In the genomic region with DNA sequence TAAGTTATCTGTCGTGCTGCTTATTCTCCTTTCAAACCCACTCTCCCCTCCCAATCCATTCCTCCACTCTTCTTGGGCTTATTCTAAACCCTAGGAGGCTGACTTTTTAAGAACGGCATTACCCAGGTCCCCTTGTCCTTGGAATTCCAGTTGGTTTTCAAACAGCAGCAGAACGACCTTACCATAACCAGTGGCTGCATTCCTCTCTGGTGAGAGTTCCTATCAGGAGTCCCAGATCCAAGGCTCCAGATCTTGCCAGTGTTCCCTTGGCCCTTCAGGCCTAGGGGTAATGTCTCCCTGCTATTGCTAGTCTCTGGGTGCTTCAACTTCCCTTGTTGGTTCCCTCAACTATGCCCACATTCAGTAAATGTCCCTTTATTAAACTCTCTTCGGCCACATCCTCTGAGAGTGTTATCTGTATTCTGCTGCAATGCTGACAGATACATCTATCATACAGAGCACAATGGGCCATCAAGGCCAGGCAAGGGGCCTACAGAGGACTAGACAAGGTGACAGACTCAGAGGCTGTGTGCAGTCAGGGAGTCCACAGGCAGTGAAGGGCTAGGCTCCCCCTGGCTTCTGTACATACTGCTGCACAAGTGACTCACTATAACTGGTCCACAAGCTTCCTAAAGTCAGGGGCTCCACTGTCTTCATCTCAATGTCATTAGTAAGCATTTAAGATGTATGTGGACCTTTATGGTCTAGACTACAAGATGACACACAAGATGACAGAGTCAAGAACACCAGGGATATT, we compare ENCODE assay signal across 10 cellular contexts. TPM values are rescaled to one million over a fixed set of nuclear protein-coding genes. Genes with fewer than 3 reads are reported as not detected.
A peak's percentile ranks its signal among the peaks of the same experiment; 100 is the strongest.
DNase-seq lines count a peak whose midpoint lies in the region; ATAC-seq and TF ChIP-seq lines count a peak whose summit lies in the region.
"Had no signal": no experiment of that assay in that cellular context is flagged by ENCODE, and none has a peak within 500 bp of the region (broad histone marks: within the 10 kb centered on the region; RNA-seq: fewer than 3 reads in every experiment).

No MANE protein-coding gene starts in this region.

- no peaks in the 10 kb centered on the region for H3K27me3 ChIP-seq in PC-3 (ENCODE audit: low read length)

- peaks cover 12% of the 10 kb centered on the region for H3K4me1 ChIP-seq in PC-3 (ENCODE audit: insufficient read depth, low read length)

- no TSS peak for BruUV-seq in PC-3 (replicated peaks; lab: Mats Ljungman, UMichigan)

- intact Hi-C loops in PC-3 (cut with micrococcal nuclease): no loop called here

- peaks cover 5% of the 10 kb centered on the region; the same call in 1 of the 2 replicates for H4K20me1 ChIP-seq in PC-3 (ENCODE audit: low read length)

- H2AFZ ChIP-seq in PC-3 (ENCODE audit: low read length): no peak overlapping the region

- POLR2A ChIA-PET in PC-3 (lab: Charles Lee; ENCODE audit: unreplicated experiment): no interaction called here

- CTCF ChIA-PET in PC-3 (lab: Charles Lee): interaction anchor here (0.7 kb wide), 1 partner anchor 1007 kb away, joined by 3 read pairs; no protein-coding TSS in a partner anchor

- DNase-seq in EH (ENCODE audit: low read depth) (peak; percentile 78), PC-3 (peak; percentile 30), foreskin fibroblast (peak in 1 of 2 donors; percentile 62), substantia nigra (lab: John Stamatoyannopoulos, UW) (no peak), NCI-H748 treated with DMSO at 0.1 percent for 48 hours (lab: John Stamatoyannopoulos, UW) (no peak), T-helper 1 cell (no peak)

- H3K9me3 ChIP-seq in PC-3 (ENCODE audit: low read length): no peaks in the 10 kb centered on the region

- no peaks in the 10 kb centered on the region for H3F3A ChIP-seq in PC-3 (ENCODE audit: low read length, unreplicated experiment)

- 0 out of 2 replicates have a peak overlapping the region, but pooled peaks have one; percentile 11 for H3K27ac ChIP-seq in 22Rv1
- no peak overlapping the region for H3K27ac ChIP-seq in PC-3 (ENCODE audit: low read length)
- H3K27ac ChIP-seq in substantia nigra (ENCODE audit: low read depth, low read length, poor library complexity, severe bottlenecking): no peak overlapping the region
- H3K27ac ChIP-seq: skin epidermis had no signal

- 0 out of 2 replicates have a peak, but pooled peaks have one; percentile 6 for TF ChIP-seq CTCF in 22Rv1 (IDR thresholded peaks at IDR 0.05)
- TF ChIP-seq CTCF in PC-3 (conservative IDR thresholded peaks at IDR 0.05; ENCODE audit: low read depth, low read length): 0 out of 2 replicates have a peak, but pooled peaks have one; percentile 12
- peak; percentile 34 for TF ChIP-seq CTCF in foreskin fibroblast (IDR thresholded peaks at IDR 0.05; ENCODE audit: low read depth, low read length)

- H3K9ac ChIP-seq in PC-3 (ENCODE audit: low read length): no peak overlapping the region

- H3K9me2 ChIP-seq in PC-3 (replicated peaks; ENCODE audit: low read length): no peaks in the 10 kb centered on the region

- no peak overlapping the region for H3K4me2 ChIP-seq in PC-3 (ENCODE audit: low read length)

- H3K79me2 ChIP-seq in PC-3 (ENCODE audit: low read length): no peaks in the 10 kb centered on the region

- ATAC-seq in PC-3 (peak; percentile 57), HG03097 (IDR thresholded peaks at IDR 0.05; ENCODE audit: low FRiP score, unreplicated experiment) (no peak)

- H3K4me3 ChIP-seq in PC-3 (ENCODE audit: low read length) (no peak overlapping the region), foreskin fibroblast (ENCODE audit: low read depth in 1 of 2, low read length in 2 of 2) (no peak overlapping the region)
- H3K4me3 ChIP-seq: skin epidermis had no signal

- no peaks in the 10 kb centered on the region for H3K36me3 ChIP-seq in PC-3 (ENCODE audit: low read depth, low read length)

RNA-seq across cellular contexts. Expression of gene LYSMD2, which starts 10.1 kb away (rescaled TPM):
- total RNA-seq in PC-3 (2014; rRNA removed): 5.2 and 6.0 TPM in 2 replicates

RNA-seq across cellular contexts. Expression of gene TMOD2, which starts 24.1 kb away (rescaled TPM):
- total RNA-seq in PC-3 (2014; rRNA removed): 0.95 and 1.4 TPM in 2 replicates

RNA-seq across cellular contexts. Expression of gene SCG3, which starts 46.0 kb away (rescaled TPM):
- total RNA-seq in PC-3 (2014; rRNA removed): not detected in 2 replicates
- total RNA-seq: T-helper 2 cell treated with Interferon-gamma antibody and Interleukin-4, amounts not matched to agents 100 ng/mL and 5 ng/mL, for 36 hours had no signal

Comparison
In these comparisons a context has a peak if more than half of its experiments do, and no peak if none do; other contexts are left out.
1. DNase-seq: peak in EH (single experiment) and PC-3 (single experiment); none in substantia nigra (0 of 49), NCI-H748 treated with DMSO at 0.1 percent for 48 hours (single experiment) and T-helper 1 cell (0 of 5).
2. Peak in every context shown above with its lines, with median percentiles within 50 percentile points of each other: CTCF ChIP-seq.